ENCODE assay signal across 21 cellular contexts in the genomic region with DNA sequence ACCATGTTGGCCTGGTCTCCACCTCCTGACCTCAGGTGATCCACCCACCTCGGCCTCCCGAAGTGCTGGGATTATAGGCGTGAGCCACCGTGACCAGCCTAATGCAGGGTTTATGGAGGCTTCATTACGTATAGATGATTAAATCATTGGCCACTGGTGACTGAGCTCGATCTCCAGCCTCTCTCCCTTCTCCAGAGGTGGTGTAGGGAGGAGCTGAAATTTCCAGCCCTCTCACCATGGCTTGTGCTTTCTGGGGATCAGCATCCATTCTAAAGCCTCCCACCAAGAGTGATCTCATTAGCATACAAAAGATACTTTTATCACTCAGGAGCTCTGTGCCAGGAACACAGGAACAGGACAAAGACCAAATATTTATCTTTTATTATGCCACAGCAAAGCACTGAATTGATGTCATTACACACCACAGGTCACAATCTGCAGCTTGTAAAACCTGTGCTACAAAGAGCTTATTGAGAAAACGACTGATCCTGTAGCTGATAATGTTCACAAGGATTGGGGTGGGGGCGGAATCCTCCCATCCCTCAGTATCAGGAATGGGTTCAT. TPM values are rescaled to one million over a fixed set of nuclear protein-coding genes. Genes with fewer than 3 reads are reported as not detected.
DNase-seq lines count a peak whose midpoint lies in the region; ATAC-seq and TF ChIP-seq lines count a peak whose summit lies in the region.
"Had no signal": no experiment of that assay in that cellular context is flagged by ENCODE, and none has a peak within 500 bp of the region (broad histone marks: within the 10 kb centered on the region; RNA-seq: fewer than 3 reads in every experiment).

No MANE protein-coding gene starts in this region.

- H3K4me1 Mint-ChIP-seq in activated CD4-positive, alpha-beta T cell treated with anti-CD3 and anti-CD28 coated beads, Interleukin-2, amount 10 ng/mL, durations not matched to agents 7 days and 5 days: peaks cover 4% of the 10 kb centered on the region

- peaks cover 6% of the 10 kb centered on the region; the same call in 1 of the 2 replicates for H3K36me3 ChIP-seq in Panc1 (ENCODE audit: control insufficient read depth, insufficient read depth, low read length)
- no peaks in the 10 kb centered on the region for H3K36me3 ChIP-seq in effector memory CD4-positive, alpha-beta T cell (ENCODE audit: control insufficient read depth, insufficient read depth, low read length)

- peaks cover 18% of the 10 kb centered on the region for H3K4me1 ChIP-seq in Panc1 (ENCODE audit: control insufficient read depth, insufficient read depth, low read length)
- H3K4me1 ChIP-seq in effector memory CD4-positive, alpha-beta T cell (ENCODE audit: control insufficient read depth, insufficient read depth, low read length, poor library complexity, severe bottlenecking): no peaks in the 10 kb centered on the region

- ATAC-seq in Panc1 (peak; percentile 15; the same call in 1 of the 2 replicates), left lobe of liver (peak; percentile 59)
- ATAC-seq: natural killer cell; stimulated activated naive CD8-positive, alpha-beta T cell treated with anti-CD3 and anti-CD28 coated beads, Interleukin-15, Interleukin-2, amounts not matched to agents 100 U/mL and 50 U/mL, for 24 hours had no signal

- peaks cover 2% of the 10 kb centered on the region; the same call in 1 of the 2 replicates for H3K9me3 ChIP-seq in Panc1 (ENCODE audit: control insufficient read depth, insufficient read depth, low read depth, low read length)
- H3K9me3 ChIP-seq in effector memory CD4-positive, alpha-beta T cell (ENCODE audit: control insufficient read depth, low read length): no peaks in the 10 kb centered on the region

- no peak for DNase-seq in activated CD4-positive, alpha-beta T cell treated with anti-CD3 and anti-CD28 coated beads, Interleukin-2, amount 10 ng/mL, durations not matched to agents 7 days and 5 days
- DNase-seq in activated CD4-positive, alpha-beta T cell treated with anti-CD3 and anti-CD28 coated beads, Interleukin-2, amount 50 U/mL, for 48 hours: no peak
- DNase-seq in Panc1 (ENCODE audit: low read depth, low spot score): no peak
- DNase-seq in left lobe of liver (ENCODE audit: low spot score): no peak
- DNase-seq in A172 (ENCODE audit: low spot score): no peak
- no peak for DNase-seq in NCI-H2029 (lab: John Stamatoyannopoulos, UW)
- no peak for DNase-seq in SIG-M5 (lab: John Stamatoyannopoulos, UW)
- no peak for DNase-seq in effector memory CD4-positive, alpha-beta T cell
- DNase-seq: aorta; CD4-positive, CD25-positive, alpha-beta regulatory T cell; DMS79 treated with DMSO at 0.1 percent for 48 hours; foreskin melanocyte; Karpas-422; natural killer cell; NCI-H1436 treated with DMSO at 0.1 percent for 48 hours; NCI-H82; RPMI8226; stimulated activated naive CD8-positive, alpha-beta T cell treated with anti-CD3 and anti-CD28 coated beads, Interleukin-15, Interleukin-2, amounts not matched to agents 100 U/mL and 50 U/mL, for 24 hours; T-helper 1 cell had no signal

- POLR2A ChIA-PET in activated CD4-positive, alpha-beta T cell treated with anti-CD3 and anti-CD28 coated beads, Interleukin-2, amount 10 ng/mL, durations not matched to agents 7 days and 5 days (lab: Charles Lee): interaction anchor here (0.6 kb wide), 1 partner anchor 99 kb away, joined by 3 read pairs; no protein-coding TSS in a partner anchor
- POLR2A ChIA-PET in Panc1 (lab: Charles Lee): interaction anchor here (0.7 to 1.2 kb wide), 2 partner anchors 17 to 33 kb away, joined by 3 to 5 read pairs; a partner anchor contains a TSS

- TF ChIP-seq CTCF in Panc1 (IDR thresholded peaks at IDR 0.05): no peak

- peak overlapping the region; percentile 5 for H3K27ac Mint-ChIP-seq in activated CD4-positive, alpha-beta T cell treated with anti-CD3 and anti-CD28 coated beads, Interleukin-2, amount 10 ng/mL, durations not matched to agents 7 days and 5 days
- H3K27ac Mint-ChIP-seq: CD4-positive, CD25-positive, alpha-beta regulatory T cell; natural killer cell had no signal

- H3K27ac ChIP-seq in Panc1 (ENCODE audit: low read length): peak overlapping the region; percentile 71
- H3K27ac ChIP-seq in effector memory CD4-positive, alpha-beta T cell (ENCODE audit: insufficient read depth, low read length, poor library complexity, severe bottlenecking): no peak overlapping the region
- H3K27ac ChIP-seq: HL-60 had no signal

- peaks cover 4% of the 10 kb centered on the region for H3K36me3 Mint-ChIP-seq in activated CD4-positive, alpha-beta T cell treated with anti-CD3 and anti-CD28 coated beads, Interleukin-2, amount 10 ng/mL, durations not matched to agents 7 days and 5 days (ENCODE audit: low read depth)
- H3K36me3 Mint-ChIP-seq: CD4-positive, CD25-positive, alpha-beta regulatory T cell had no signal

- peaks cover 4% of the 10 kb centered on the region for H3K9me3 Mint-ChIP-seq in activated CD4-positive, alpha-beta T cell treated with anti-CD3 and anti-CD28 coated beads, Interleukin-2, amount 10 ng/mL, durations not matched to agents 7 days and 5 days
- H3K9me3 Mint-ChIP-seq: natural killer cell had no signal

- TSS peak; percentile 36 for BruUV-seq in Panc1 (replicated peaks; lab: Mats Ljungman, UMichigan)

- H3K4me3 Mint-ChIP-seq in activated CD4-positive, alpha-beta T cell treated with anti-CD3 and anti-CD28 coated beads, Interleukin-2, amount 10 ng/mL, durations not matched to agents 7 days and 5 days: no peak overlapping the region
- H3K4me3 Mint-ChIP-seq: CD4-positive, CD25-positive, alpha-beta regulatory T cell; natural killer cell had no signal

- CTCF ChIA-PET in activated CD4-positive, alpha-beta T cell treated with anti-CD3 and anti-CD28 coated beads, Interleukin-2, amount 10 ng/mL, durations not matched to agents 7 days and 5 days (lab: Charles Lee): interaction anchor here (0.5 kb wide), 1 partner anchor 11 kb away, joined by 4 read pairs; no protein-coding TSS in a partner anchor
- CTCF ChIA-PET in Panc1 (lab: Charles Lee): interaction anchor here (0.6 kb wide), 2 partner anchors 124 to 402 kb away, joined by 3 read pairs; no protein-coding TSS in a partner anchor

- H3K4me3 ChIP-seq in Panc1 (ENCODE audit: low read depth in 2 of 2, low read length in 2 of 2): no peak overlapping the region
- no peak overlapping the region for H3K4me3 ChIP-seq in effector memory CD4-positive, alpha-beta T cell (ENCODE audit: insufficient read depth, low read depth, low read length, poor library complexity, severe bottlenecking)
- H3K4me3 ChIP-seq: lung had no signal

- no peaks in the 10 kb centered on the region for H3K27me3 ChIP-seq in Panc1 (ENCODE audit: control insufficient read depth, insufficient read depth, low read length)
- H3K27me3 ChIP-seq in effector memory CD4-positive, alpha-beta T cell (replicated peaks; ENCODE audit: control insufficient read depth, insufficient read depth, low read length, poor library complexity, severe bottlenecking): no peaks in the 10 kb centered on the region

- intact Hi-C loops in Panc1 (cut with micrococcal nuclease; ENCODE audit: unreplicated experiment): no loop called here

- in situ Hi-C loops in Panc1 (cut with HindIII; ENCODE audit: low pct_unique_long_range_greater_than_20kb, low sequenced_read_pairs): no loop called here

- H3K27me3 Mint-ChIP-seq in activated CD4-positive, alpha-beta T cell treated with anti-CD3 and anti-CD28 coated beads, Interleukin-2, amount 10 ng/mL, durations not matched to agents 7 days and 5 days: no peaks in the 10 kb centered on the region

RNA-seq across cellular contexts. Expression of a gene that starts 32.4 kb away (rescaled TPM):
- total RNA-seq in activated CD4-positive, alpha-beta T cell treated with anti-CD3 and anti-CD28 coated beads, Interleukin-2, amount 10 ng/mL, durations not matched to agents 7 days and 5 days: 1 to 10 TPM; 1.4 TPM
- 227 TPM for total RNA-seq in Panc1 (2021; ENCODE audit: unreplicated experiment)
- 173 TPM for polyA plus RNA-seq in Panc1 (2012; ENCODE audit: insufficient read length)
- total RNA-seq in left lobe of liver: 9.9 TPM
- 17.4 and 23.0 TPM in 2 replicates for total RNA-seq in A172 (2014; rRNA removed; shearing (Covaris generic))

RNA-seq across cellular contexts. Expression of a gene that starts 48.7 kb away (rescaled TPM):
- 10 to 100 TPM; 14.7 to 14.9 TPM for total RNA-seq in activated CD4-positive, alpha-beta T cell treated with anti-CD3 and anti-CD28 coated beads, Interleukin-2, amount 10 ng/mL, durations not matched to agents 7 days and 5 days
- total RNA-seq in Panc1 (2021; ENCODE audit: unreplicated experiment): 34.7 TPM
- 30.0 TPM for polyA plus RNA-seq in Panc1 (2012; ENCODE audit: insufficient read length)
- total RNA-seq in left lobe of liver: 4.0 TPM
- 6.5 and 8.0 TPM in 2 replicates for total RNA-seq in A172 (2014; rRNA removed; shearing (Covaris generic))
